Comparison of ENCODE assay signal across 27 cellular contexts in the genomic region with DNA sequence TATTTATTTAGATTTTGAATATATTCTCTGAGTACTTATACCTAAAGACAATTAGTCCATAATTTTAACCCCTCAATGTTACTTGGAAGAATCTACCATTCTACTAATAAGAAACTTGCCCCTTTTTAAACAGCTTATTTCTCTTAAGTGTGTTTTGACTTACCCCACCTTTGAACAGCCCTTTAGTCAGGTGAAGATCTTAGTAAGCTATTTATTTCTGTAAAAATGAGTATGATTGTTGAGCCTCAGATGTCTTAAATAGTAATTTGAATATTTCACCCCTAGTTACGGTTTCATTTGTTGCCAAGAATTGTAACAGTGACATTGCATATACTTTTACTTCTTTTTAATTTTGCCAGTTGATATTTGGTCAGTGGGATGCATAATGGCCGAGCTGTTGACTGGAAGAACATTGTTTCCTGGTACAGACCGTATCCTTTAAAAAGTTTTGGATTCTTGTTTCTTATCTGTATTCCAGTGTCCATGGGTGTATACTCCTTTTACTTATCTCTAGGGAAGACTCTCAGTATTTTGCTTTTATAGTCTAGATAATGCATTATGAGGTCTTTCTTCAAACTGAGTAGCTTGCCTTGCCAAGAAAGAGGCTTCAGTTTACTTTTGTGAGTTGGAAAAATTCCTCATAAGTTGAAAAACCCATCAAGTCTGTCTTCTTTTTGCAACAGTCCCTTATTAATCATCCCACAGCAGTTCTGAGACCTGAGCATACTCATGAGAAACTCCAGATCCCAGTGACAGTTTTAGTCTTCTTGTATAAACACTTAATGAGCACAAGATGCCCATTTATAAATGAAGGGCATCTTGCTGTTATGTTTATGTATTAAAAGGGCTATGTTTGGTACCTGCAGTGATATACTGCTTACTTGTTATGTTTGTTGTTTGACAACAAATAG. TPM values are rescaled to one million over a fixed set of nuclear protein-coding genes. Genes with fewer than 3 reads are reported as not detected.
A peak's percentile ranks its signal among the peaks of the same experiment; 100 is the strongest.
DNase-seq lines count a peak whose midpoint lies in the region; ATAC-seq and TF ChIP-seq lines count a peak whose summit lies in the region.
"Had no signal": no experiment of that assay in that cellular context is flagged by ENCODE, and none has a peak within 500 bp of the region (broad histone marks: within the 10 kb centered on the region; RNA-seq: fewer than 3 reads in every experiment).

No MANE protein-coding gene starts in this region.

- intact Hi-C loops in OCI-LY7 (cut with micrococcal nuclease; ENCODE audit: unreplicated experiment) (no loop called here), sigmoid colon (cut with DNase I) (no loop called here)

- DNase-seq in SK-N-SH: no peak
- DNase-seq in OCI-LY7 (ENCODE audit: low spot score): no peak
- no peak for DNase-seq in hepatocyte (ENCODE audit: low spot score)
- DNase-seq in sigmoid colon: no peak
- no peak for DNase-seq in ACHN
- DNase-seq in effector CD4-positive, alpha-beta T cell: no peak
- no peak for DNase-seq in SW480 (ENCODE audit: low spot score)
- DNase-seq: activated CD4-positive, CD25-positive, alpha-beta regulatory T cell treated with anti-CD3 and anti-CD28 coated beads, Interleukin-2, amount 50 U/mL, for 72 hours; activated naive CD4-positive, alpha-beta T cell treated with anti-CD3 and anti-CD28 coated beads for 36 hours; activated T-cell treated with anti-CD3 and anti-CD28 coated beads, Interleukin-2, amount 50 U/mL, for 4 hours; amygdala; effector memory CD4-positive, alpha-beta T cell; hippocampal formation; NCI-H1417 treated with DMSO at 0.1 percent for 48 hours; NCI-H2081 treated with DMSO at 0.1 percent for 48 hours; NCI-H226; nucleus accumbens; RPMI8226; upper lobe of right lung had no signal

- TF ChIP-seq EP300 in SK-N-SH (IDR thresholded peaks at IDR 0.05; ENCODE audit: borderline replicate concordance in 1 of 2, low read depth in 1 of 2, low read length in 1 of 2): no peak
- TF ChIP-seq EP300 in sigmoid colon (IDR thresholded peaks at IDR 0.05): no peak

- POLR2A ChIA-PET in SK-N-SH (lab: Yijun Ruan, JAX) (no interaction called here), OCI-LY7 (lab: Charles Lee) (interaction anchor here (0.6 to 1.5 kb wide), 2 partner anchors 30 to 32 kb away, joined by 3 to 4 read pairs; no protein-coding TSS in a partner anchor)

- H2AFZ ChIP-seq in SK-N-SH (ENCODE audit: low read depth) (no peak overlapping the region), OCI-LY7 (ENCODE audit: low read length) (no peak overlapping the region), hepatocyte (no peak overlapping the region)

- H4K20me1 ChIP-seq in SK-N-SH (ENCODE audit: insufficient read depth): no peaks in the 10 kb centered on the region
- H4K20me1 ChIP-seq in OCI-LY7 (ENCODE audit: insufficient read depth, low read length): 0 out of 2 replicates have a peak, but pooled peaks cover 5% of the 10 kb centered on the region
- H4K20me1 ChIP-seq in hepatocyte (ENCODE audit: insufficient read depth, poor library complexity, severe bottlenecking): no peaks in the 10 kb centered on the region

- TF ChIP-seq CTCF in SK-N-SH (IDR thresholded peaks at IDR 0.05): no peak
- TF ChIP-seq CTCF in OCI-LY7 (conservative IDR thresholded peaks at IDR 0.05; ENCODE audit: low read length): no peak
- no peak for TF ChIP-seq CTCF in hepatocyte (IDR thresholded peaks at IDR 0.05; ENCODE audit: poor library complexity)
- no peak for TF ChIP-seq CTCF in sigmoid colon (IDR thresholded peaks at IDR 0.05)

- H3K36me3 ChIP-seq in SK-N-SH (replicated peaks in 1 of 2; ENCODE audit: control insufficient read depth in 1 of 2, insufficient read depth in 2 of 2, low read length in 1 of 2) (peaks cover 48 to 50% of the 10 kb centered on the region in 2 experiments), OCI-LY7 (ENCODE audit: insufficient read depth, low read length) (peaks cover 74% of the 10 kb centered on the region), hepatocyte (replicated peaks; ENCODE audit: insufficient read depth, low read depth) (no peaks in the 10 kb centered on the region), sigmoid colon (peaks cover 8 to 25% (median 13%) of the 10 kb centered on the region in 4 donors)

- peaks cover 21% of the 10 kb centered on the region; the same call in 1 of the 2 replicates for H3K79me2 ChIP-seq in SK-N-SH (ENCODE audit: insufficient read depth)
- H3K79me2 ChIP-seq in OCI-LY7 (ENCODE audit: insufficient read depth, low read depth, low read length): no peaks in the 10 kb centered on the region
- H3K79me2 ChIP-seq in hepatocyte: peaks cover 57% of the 10 kb centered on the region

- CTCF ChIA-PET in SK-N-SH (lab: Yijun Ruan, JAX): interaction anchor here (0.8 to 4.7 kb wide), 11 partner anchors 9 to 284 kb away, joined by 3 to 45 read pairs (median 3); partner anchors contain the start of gene MAPK14
- CTCF ChIA-PET in OCI-LY7 (lab: Charles Lee; ENCODE audit: unreplicated experiment): no interaction called here

- no peak overlapping the region for H3K4me2 ChIP-seq in SK-N-SH
- no peak overlapping the region for H3K4me2 ChIP-seq in OCI-LY7 (ENCODE audit: low read length)
- H3K4me2 ChIP-seq in hepatocyte: peak overlapping the region; percentile 40

- no peak for TF ChIP-seq POLR2A in sigmoid colon (IDR thresholded peaks at IDR 0.05)

- no peak overlapping the region for H3K9ac ChIP-seq in SK-N-SH

- peak overlapping the region in 1 of 2 experiments; percentile 11; a peak in 1 of 4 replicates for H3K27ac ChIP-seq in SK-N-SH (ENCODE audit: low read depth in 2 of 2, low read length in 1 of 2)
- no peak overlapping the region for H3K27ac ChIP-seq in OCI-LY7 (ENCODE audit: low read depth, low read length, poor library complexity, severe bottlenecking)
- peak overlapping the region; percentile 41 for H3K27ac ChIP-seq in hepatocyte
- H3K27ac ChIP-seq in sigmoid colon: peak overlapping the region; percentile 3 to 39 (median 19)
- H3K27ac ChIP-seq: 22Rv1, skin epidermis, suprapubic skin, upper lobe of right lung had no signal

- H3K27me3 ChIP-seq in SK-N-SH (ENCODE audit: insufficient read depth) (no peaks in the 10 kb centered on the region), hepatocyte (no peaks in the 10 kb centered on the region), sigmoid colon (no peaks in the 10 kb centered on the region)
- H3K27me3 ChIP-seq: suprapubic skin, upper lobe of right lung had no signal

- in situ Hi-C loops in ACHN (cut with HindIII; ENCODE audit: low pct_ligation_motif_present, low pct_unique_long_range_greater_than_20kb, low sequenced_read_pairs): no loop called here

- BruUV-seq in OCI-LY7 (replicated peaks; lab: Mats Ljungman, UMichigan): TSS peak; percentile 4

- TF ChIP-seq RAD21 in SK-N-SH (IDR thresholded peaks at IDR 0.05; ENCODE audit: low read length): no peak

- peak; percentile 36; the same call in 1 of the 3 replicates for ATAC-seq in SK-N-SH treated with all-trans-retinoic acid at 6 μM for 48 hours

- H3F3A ChIP-seq in SK-N-SH (replicated peaks; ENCODE audit: insufficient read depth): no peaks in the 10 kb centered on the region

- H3K4me3 ChIP-seq in SK-N-SH (ENCODE audit: low read depth in 2 of 2, low read length in 1 of 2) (no peak overlapping the region), OCI-LY7 (ENCODE audit: low read depth, low read length, poor library complexity, severe bottlenecking) (no peak overlapping the region), hepatocyte (no peak overlapping the region), sigmoid colon (no peak overlapping the region)
- H3K4me3 ChIP-seq: skin epidermis, suprapubic skin, upper lobe of right lung had no signal

- H3K9me2 ChIP-seq in SK-N-SH (no peaks in the 10 kb centered on the region), OCI-LY7 (ENCODE audit: insufficient read depth, low read length) (no peaks in the 10 kb centered on the region), hepatocyte (replicated peaks; ENCODE audit: insufficient read depth) (no peaks in the 10 kb centered on the region)

- 95% methylated on average over 3 of the region's 3 CpGs for WGBS in SK-N-SH (ENCODE audit: low lambda C conversion rate)
- 70% methylated on average over 3 of the region's 3 CpGs for WGBS in hepatocyte (ENCODE audit: low lambda C conversion rate, missing lambda C conversion rate)
- 85 to 89% methylated on average over 3 of the region's 3 CpGs for WGBS in sigmoid colon, 2 donors

- H3K9me3 ChIP-seq in SK-N-SH (no peaks in the 10 kb centered on the region), OCI-LY7 (ENCODE audit: low read length) (peaks cover 10% of the 10 kb centered on the region), hepatocyte (ENCODE audit: low read depth) (peaks cover 6% of the 10 kb centered on the region), sigmoid colon (no peaks in the 10 kb centered on the region)
- H3K9me3 ChIP-seq: suprapubic skin, upper lobe of right lung had no signal

- H3K4me1 ChIP-seq in SK-N-SH (ENCODE audit: control insufficient read depth in 1 of 2, insufficient read depth in 2 of 2, low read depth in 1 of 2, low read length in 1 of 2): no peaks in the 10 kb centered on the region
- no peaks in the 10 kb centered on the region for H3K4me1 ChIP-seq in OCI-LY7 (ENCODE audit: insufficient read depth, low read length, poor library complexity, severe bottlenecking)
- peaks cover 16% of the 10 kb centered on the region for H3K4me1 ChIP-seq in hepatocyte (ENCODE audit: insufficient read depth)
- peaks cover 0 to 37% (median 30%) of the 10 kb centered on the region in 4 donors for H3K4me1 ChIP-seq in sigmoid colon
- H3K4me1 ChIP-seq: suprapubic skin, upper lobe of right lung had no signal

RNA-seq across cellular contexts. Expression of gene MAPK14, which starts 48.8 kb away (rescaled TPM):
- polyA plus RNA-seq in SK-N-SH (2012; rRNA removed) (19.8 and 27.4 TPM in 2 replicates), hepatocyte (41.2 and 46.8 TPM in 2 replicates), sigmoid colon (10 to 100 TPM; 30.8 to 35.1 (median 31.8) TPM)
- 17.7 and 20.1 TPM in 2 replicates for polyA plus RNA-seq in SK-N-SH (2012; cell fraction: cytosol; rRNA removed)
- polyA plus RNA-seq in SK-N-SH (2012; cell fraction: nucleus; rRNA removed): 32.4 and 55.7 TPM in 2 replicates
- 30.2 and 38.7 TPM in 2 replicates for total RNA-seq in OCI-LY7 (2014; rRNA removed; shearing (Covaris generic))
- total RNA-seq in OCI-LY7 (2022) (43.1 and 45.3 TPM in 2 replicates), hepatocyte (86.5 and 101 TPM in 2 replicates), sigmoid colon (10 to 100 TPM; 61.9 to 91.1 (median 67.7) TPM)

RNA-seq across cellular contexts. Expression of gene SLC26A8, which starts 52.0 kb away (rescaled TPM):
- polyA plus RNA-seq in SK-N-SH (2012; rRNA removed) (not detected in 2 replicates), hepatocyte (0.18 TPM in 1 of 2 replicates, not detected in the other), sigmoid colon (under 1 TPM in 1 of 3 donors, not detected in 2; 0.10 TPM)
- polyA plus RNA-seq in SK-N-SH (2012; cell fraction: cytosol; rRNA removed): not detected in 2 replicates
- polyA plus RNA-seq in SK-N-SH (2012; cell fraction: nucleus; rRNA removed): 0.07 TPM in 1 of 2 replicates, not detected in the other
- total RNA-seq in OCI-LY7 (2014; rRNA removed; shearing (Covaris generic)): not detected in 2 replicates
- total RNA-seq in OCI-LY7 (2022) (not detected in 2 replicates), hepatocyte (0.48 TPM in 1 of 2 replicates, not detected in the other), sigmoid colon (not detected)
- total RNA-seq: activated CD8-positive, alpha-beta memory T cell treated with anti-CD3 and anti-CD28 coated beads for 36 hours; activated naive CD4-positive, alpha-beta T cell treated with anti-CD3 and anti-CD28 coated beads for 36 hours; activated T-cell treated with anti-CD3 and anti-CD28 coated beads, Interleukin-2, amount 50 U/mL, for 4 hours; CD4-positive, alpha-beta T cell; myocyte; SK-MEL-5; suprapubic skin had no signal

RNA-seq across cellular contexts. Expression of gene MAPK13, which starts 53.9 kb away (rescaled TPM):
- 1.9 and 2.3 TPM in 2 replicates for polyA plus RNA-seq in SK-N-SH (2012; rRNA removed)
- 0.18 and 0.38 TPM in 2 replicates for polyA plus RNA-seq in SK-N-SH (2012; cell fraction: cytosol; rRNA removed)
- 20.1 and 21.4 TPM in 2 replicates for polyA plus RNA-seq in SK-N-SH (2012; cell fraction: nucleus; rRNA removed)
- total RNA-seq in OCI-LY7 (2014; rRNA removed; shearing (Covaris generic)): 0.88 TPM in 2 replicates
- total RNA-seq in OCI-LY7 (2022): 1.2 and 1.8 TPM in 2 replicates
- 41.2 and 43.6 TPM in 2 replicates for total RNA-seq in hepatocyte
- polyA plus RNA-seq in hepatocyte: 47.6 and 50.2 TPM in 2 replicates
- total RNA-seq in sigmoid colon: 1 to 10 TPM; 1.8 to 3.6 (median 2.8) TPM
- 100 to 1,000 TPM; 110 to 159 (median 151) TPM for polyA plus RNA-seq in sigmoid colon
- total RNA-seq: SK-MEL-5 had no signal
